Comparison of ENCODE assay signal across 24 cellular contexts in genomic region chr16:76371441-76371840, GRCh38.
"Had no signal": no experiment of that assay in that cellular context is flagged by ENCODE, and none has a peak within 500 bp of the region (broad histone marks: within the 10 kb centered on the region; RNA-seq: fewer than 3 reads in every experiment).

No MANE protein-coding gene starts in this region.

- H3K4me3 ChIP-seq: colonic mucosa, coronary artery, dorsolateral prefrontal cortex, esophagus muscularis mucosa, esophagus squamous epithelium, gastrocnemius medialis, gastroesophageal sphincter, heart left ventricle, heart right ventricle had no signal

- H3K36me3 ChIP-seq: colonic mucosa, esophagus muscularis mucosa, esophagus squamous epithelium, gastrocnemius medialis, gastroesophageal sphincter, heart left ventricle, heart right ventricle had no signal

- H3K4me1 ChIP-seq: colonic mucosa, esophagus muscularis mucosa, esophagus squamous epithelium, foreskin keratinocyte, gastrocnemius medialis, gastroesophageal sphincter, heart left ventricle, heart right ventricle had no signal

- ATAC-seq: effector memory CD8-positive, alpha-beta T cell; esophagus mucosa; foreskin keratinocyte; gastrocnemius medialis; gastroesophageal sphincter; heart left ventricle; heart right ventricle had no signal

- H3K27ac ChIP-seq: colonic mucosa, coronary artery, dorsolateral prefrontal cortex, epithelial cell of prostate, esophagus muscularis mucosa, esophagus squamous epithelium, foreskin keratinocyte, gastrocnemius medialis, gastroesophageal sphincter, heart left ventricle, heart right ventricle had no signal

- DNase-seq: colonic mucosa; cortex of kidney; dermis blood vessel endothelial cell; dorsolateral prefrontal cortex; effector CD4-positive, alpha-beta T cell; effector CD8-positive, alpha-beta T cell; effector memory CD4-positive, alpha-beta T cell; effector memory CD8-positive, alpha-beta T cell; endodermal cell; erythroblast; esophagus squamous epithelium; foreskin fibroblast; foreskin keratinocyte; foreskin melanocyte; gastrocnemius medialis; glutamatergic neuron; head of caudate nucleus; heart left ventricle; heart right ventricle had no signal

- H3K9me3 ChIP-seq: colonic mucosa, esophagus muscularis mucosa, esophagus squamous epithelium, gastrocnemius medialis, gastroesophageal sphincter, heart left ventricle had no signal

- H3K27me3 ChIP-seq: colonic mucosa, dorsolateral prefrontal cortex, esophagus muscularis mucosa, esophagus squamous epithelium, foreskin keratinocyte, gastrocnemius medialis, gastroesophageal sphincter, heart left ventricle, heart right ventricle had no signal
